In genomic region chr1:87976316-87976715, GRCh38 we compare ENCODE assay signal across 33 cellular contexts.
"Had no signal": no experiment of that assay in that cellular context is flagged by ENCODE, and none has a peak within 500 bp of the region (broad histone marks: within the 10 kb centered on the region; RNA-seq: fewer than 3 reads in every experiment).

No MANE protein-coding gene starts in this region.

- ATAC-seq: activated CD8-positive, alpha-beta T cell treated with anti-CD3 and anti-CD28 coated beads for 36 hours; activated naive CD4-positive, alpha-beta T cell treated with anti-CD3 and anti-CD28 coated beads, Interleukin-2, amount 50 U/mL, for 72 hours; activated T-cell treated with anti-CD3 and anti-CD28 coated beads, Interleukin-2, amount 50 U/mL, for 4 hours; activated T-cell treated with anti-CD3 and anti-CD28 coated beads, Interleukin-2, amount 50 U/mL, for 72 hours; activated T-helper 17 cell treated with anti-CD3 and anti-CD28 coated beads, Interleukin-2, amount 50 U/mL, for 72 hours had no signal

- H3K4me3 ChIP-seq: adrenal gland, body of pancreas, breast epithelium had no signal

- H3K36me3 ChIP-seq: adrenal gland, brain microvascular endothelial cell, breast epithelium had no signal

- H3K27me3 ChIP-seq: adrenal gland, body of pancreas, brain microvascular endothelial cell, breast epithelium had no signal

- DNase-seq: activated B cell treated with CpG ODN at 0.5 μM for 24 hours; activated CD4-positive, alpha-beta memory T cell treated with anti-CD3 and anti-CD28 coated beads for 36 hours; activated CD4-positive, alpha-beta T cell treated with anti-CD3 and anti-CD28 coated beads for 4 hours; activated CD4-positive, alpha-beta T cell treated with anti-CD3 and anti-CD28 coated beads, Interleukin-2, amount 10 ng/mL, durations not matched to agents 24 days and 14 days; activated CD4-positive, alpha-beta T cell treated with anti-CD3 and anti-CD28 coated beads, Interleukin-2, amount 50 U/mL, for 1 hour; activated CD4-positive, alpha-beta T cell treated with anti-CD3 and anti-CD28 coated beads, Interleukin-2, amount 50 U/mL, for 4 hours; activated CD4-positive, CD25-positive, alpha-beta regulatory T cell treated with anti-CD3 and anti-CD28 coated beads, Interleukin-2, amount 50 U/mL, for 72 hours; activated CD8-positive, alpha-beta memory T cell treated with anti-CD3 and anti-CD28 coated beads, Interleukin-2, amount 50 U/mL, for 4 hours; activated CD8-positive, alpha-beta T cell treated with anti-CD3 and anti-CD28 coated beads for 36 hours; activated effector memory CD4-positive, alpha-beta T cell treated with anti-CD3 and anti-CD28 coated beads, Interleukin-2, amount 50 U/mL, for 16 hours; activated gamma-delta T cell treated with Interleukin-2 at 50 U/mL for 16 hours; activated naive CD4-positive, alpha-beta T cell; activated naive CD4-positive, alpha-beta T cell treated with anti-CD3 and anti-CD28 coated beads for 36 hours; activated naive CD4-positive, alpha-beta T cell treated with anti-CD3 and anti-CD28 coated beads, Interleukin-2, amount 50 U/mL, for 16 hours; activated naive CD8-positive, alpha-beta T cell treated with anti-CD3 and anti-CD28 coated beads for 36 hours; activated T-cell treated with anti-CD3 and anti-CD28 coated beads for 4 hours; activated T-cell treated with anti-CD3 and anti-CD28 coated beads, Interleukin-2, amount 50 U/mL, for 1 hour; activated T-cell treated with anti-CD3 and anti-CD28 coated beads, Interleukin-2, amount 50 U/mL, for 4 hours; activated T-cell treated with anti-CD3 and anti-CD28 coated beads, Interleukin-2, amount 50 U/mL, for 72 hours; adrenal gland; amniotic stem cell; aorta; body of pancreas; brain microvascular endothelial cell; central memory CD4-positive, alpha-beta T cell; cerebellar nuclear complex; T-helper 1 cell; T-helper 2 cell; T-helper 9 cell had no signal

- H3K9me3 ChIP-seq: adrenal gland, body of pancreas had no signal

- H3K27ac ChIP-seq: adrenal gland, body of pancreas, brain microvascular endothelial cell, VCaP had no signal

- H3K4me1 ChIP-seq: adrenal gland, body of pancreas had no signal
